ENCODE assay signal across 7 cellular contexts in the genomic region with DNA sequence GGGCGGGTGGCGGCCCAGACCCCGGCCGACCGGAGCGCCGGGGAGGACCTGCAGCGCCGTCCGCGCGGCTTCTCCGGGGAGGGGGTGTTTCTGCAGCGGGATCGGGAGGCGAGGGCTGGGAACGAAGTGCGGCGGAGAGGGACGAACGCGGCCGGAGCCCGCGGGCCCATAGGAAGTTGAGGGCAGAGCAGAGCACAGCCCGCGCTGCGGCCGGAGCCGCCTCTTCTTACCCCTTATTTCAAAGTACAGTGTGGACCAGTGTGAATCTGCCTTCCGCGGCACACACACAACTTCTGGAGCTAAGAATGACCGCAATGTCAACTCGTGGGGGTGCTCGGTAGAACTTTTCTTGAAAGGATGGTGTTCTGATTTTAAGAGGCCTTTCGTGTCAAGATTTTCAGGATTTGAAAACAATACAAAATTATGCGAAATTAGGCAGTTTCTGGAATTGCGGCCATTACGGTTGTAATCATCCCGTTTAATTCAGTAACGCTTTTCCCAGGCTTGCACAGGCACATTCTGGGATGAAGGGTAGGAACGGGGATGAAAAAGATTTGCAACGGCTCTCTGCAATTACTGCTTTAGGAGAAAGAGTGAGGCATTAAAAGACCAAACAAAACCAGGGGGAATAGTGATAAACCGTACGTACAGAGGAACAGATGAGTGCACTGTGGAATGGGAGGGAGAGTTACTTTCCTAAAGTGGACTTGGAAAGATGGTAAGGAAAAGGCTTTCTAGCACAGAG. TPM values are rescaled to one million over a fixed set of nuclear protein-coding genes. Genes with fewer than 3 reads are reported as not detected.
DNase-seq lines count a peak whose midpoint lies in the region; TF ChIP-seq lines count a peak whose summit lies in the region.

No MANE protein-coding gene starts in this region.

- in situ Hi-C loops in GM23248 (cut with MboI): no loop called here

- H3K9ac ChIP-seq in GM23248: peak overlapping the region; percentile 97
- peak overlapping the region; percentile 88 for H3K9ac ChIP-seq in Karpas-422 (ENCODE audit: low read length)

- H3K9me3 ChIP-seq in GM23248 (ENCODE audit: low read depth) (no peaks in the 10 kb centered on the region), Karpas-422 (ENCODE audit: low read length) (no peaks in the 10 kb centered on the region), spleen (no peaks in the 10 kb centered on the region)

- intact Hi-C loops in spleen (cut with DNase I; ENCODE audit: low total_unique reads): no loop called here

- peak overlapping the region; percentile 97 for H2AFZ ChIP-seq in GM23248
- peak overlapping the region; percentile 79 for H2AFZ ChIP-seq in Karpas-422 (ENCODE audit: low read length)

- H3K27ac ChIP-seq in GM23248 (peak overlapping the region; percentile 89), Karpas-422 (ENCODE audit: low read length) (no peak overlapping the region; the same call in 1 of the 2 replicates), spleen (peak overlapping the region; percentile 92 to 98 (median 97))

- H3K79me2 ChIP-seq in GM23248 (ENCODE audit: insufficient read depth) (peaks cover 49% of the 10 kb centered on the region), Karpas-422 (ENCODE audit: low read length) (peaks cover 17% of the 10 kb centered on the region)

- H3K9me2 ChIP-seq in GM23248 (ENCODE audit: insufficient read depth) (no peaks in the 10 kb centered on the region), Karpas-422 (replicated peaks; ENCODE audit: insufficient read depth, low read length) (no peaks in the 10 kb centered on the region)

- peaks cover 12% of the 10 kb centered on the region for H3F3A ChIP-seq in GM23248 (ENCODE audit: insufficient read depth)

- H4K20me1 ChIP-seq in GM23248 (ENCODE audit: insufficient read depth): no peaks in the 10 kb centered on the region
- peaks cover 11% of the 10 kb centered on the region for H4K20me1 ChIP-seq in Karpas-422 (ENCODE audit: insufficient read depth, low read depth, low read length)

- peak overlapping the region; percentile 97 for H3K4me2 ChIP-seq in GM23248 (ENCODE audit: unreplicated experiment)
- H3K4me2 ChIP-seq in Karpas-422 (ENCODE audit: low read depth, low read length, poor library complexity, severe bottlenecking): peak overlapping the region; percentile 81

- DNase-seq in GM23248: peak; percentile 84
- DNase-seq in Karpas-422: peak; percentile 84
- peak in 3 of 5 experiments; percentile 2 to 65 (median 44) for DNase-seq in T-helper 2 cell
- DNase-seq in cardiac fibroblast (ENCODE audit: low read depth in 2 of 2): peak; percentile 75 to 78
- DNase-seq in islet precursor cell: peak; percentile 89
- peak; percentile 93 for DNase-seq in spleen

- TF ChIP-seq POLR2A in GM10847 (IDR thresholded peaks at IDR 0.05; ENCODE audit: extremely low read depth, insufficient read length) (peak; percentile 38), spleen (IDR thresholded peaks at IDR 0.05) (peak in 1 of 3 donors; percentile 11)

- no peaks in the 10 kb centered on the region for H3K27me3 ChIP-seq in GM23248 (replicated peaks; ENCODE audit: insufficient read depth)
- H3K27me3 ChIP-seq in Karpas-422 (ENCODE audit: low read length): no peaks in the 10 kb centered on the region
- H3K27me3 ChIP-seq in spleen (replicated peaks in 1 of 7): no peaks in the 10 kb centered on the region

- H3K4me1 ChIP-seq in GM23248 (ENCODE audit: insufficient read depth): peaks cover 12% of the 10 kb centered on the region
- peaks cover 24% of the 10 kb centered on the region for H3K4me1 ChIP-seq in Karpas-422 (ENCODE audit: low read length)
- peaks cover 13 to 48% (median 28%) of the 10 kb centered on the region in 6 donors for H3K4me1 ChIP-seq in spleen

- 1% methylated on average over 25 to 45 of the region's 45 CpGs for WGBS in GM23248 (ENCODE audit: low coverage in 1 of 2, low lambda C conversion rate in 2 of 2, missing lambda C conversion rate in 2 of 2), 2 experiments
- 0 to 2% (median 1%) methylated on average over 30 to 45 of the region's 45 CpGs for WGBS in spleen, 5 donors

- peak overlapping the region; percentile 89 for H3K4me3 ChIP-seq in GM23248
- H3K4me3 ChIP-seq in Karpas-422 (ENCODE audit: low read length): peak overlapping the region; percentile 69
- H3K4me3 ChIP-seq in cardiac fibroblast (replicated peaks in 1 of 2; ENCODE audit: low read depth in 2 of 2, low read length in 2 of 2): peak overlapping the region; percentile 58 to 77
- peak overlapping the region; percentile 49 to 84 (median 68) for H3K4me3 ChIP-seq in spleen

- H3K36me3 ChIP-seq in GM23248 (ENCODE audit: low read depth) (no peaks in the 10 kb centered on the region), Karpas-422 (ENCODE audit: insufficient read depth, low read length) (no peaks in the 10 kb centered on the region), spleen (no peaks in the 10 kb centered on the region)

- TF ChIP-seq CTCF in cardiac fibroblast (IDR thresholded peaks at IDR 0.05; ENCODE audit: low read depth, low read length) (no peak), spleen (IDR thresholded peaks at IDR 0.05 in 8 of 11, conservative IDR thresholded peaks at IDR 0.05 in 3 of 11) (no peak)

RNA-seq across cellular contexts. Expression of a gene that starts 0.8 kb away (rescaled TPM):
- total RNA-seq in GM23248 (2014; rRNA removed; shearing (Covaris generic)): 9.1 and 9.7 TPM in 2 replicates
- polyA plus RNA-seq in GM23248 (2016; fragmentation: Nextera tagmentation; extraction: Ambion mirVana) (5.6 and 7.9 TPM in 2 replicates), spleen (10 to 100 TPM in 2 of 3 donors, 1 to 10 TPM in 1; 9.5 to 11.4 (median 11.4) TPM)
- 7.4 and 7.8 TPM in 2 replicates for total RNA-seq in Karpas-422 (2014; rRNA removed; shearing (Covaris generic); ENCODE audit: low replicate concordance)
- total RNA-seq in spleen: 10 to 100 TPM; 20.4 to 36.4 (median 26.5) TPM
